9 cellular contexts compared by ENCODE assay signal in the genomic region with DNA sequence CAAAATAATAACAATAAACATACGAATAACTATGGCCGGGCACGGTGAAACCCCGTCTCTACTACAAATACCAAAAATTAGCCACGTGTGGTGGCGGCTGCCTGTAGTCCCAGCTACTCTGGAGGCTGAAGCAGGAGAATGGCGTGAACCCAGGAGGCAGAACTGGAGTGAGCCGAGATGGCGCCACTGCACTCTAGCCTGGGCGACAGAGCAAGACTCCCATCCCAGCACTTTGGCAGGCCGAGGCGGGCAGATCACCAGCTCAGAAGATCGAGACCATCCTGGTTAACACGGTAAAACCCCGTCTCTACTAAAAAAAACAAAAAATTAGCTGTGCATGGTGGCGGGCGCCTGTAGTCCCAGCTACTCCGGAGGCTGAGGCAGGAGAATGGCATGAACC. TPM values are rescaled to one million over a fixed set of nuclear protein-coding genes. Genes with fewer than 3 reads are reported as not detected.
A peak's percentile ranks its signal among the peaks of the same experiment; 100 is the strongest.
DNase-seq lines count a peak whose midpoint lies in the region; ATAC-seq, FAIRE-seq and TF ChIP-seq lines count a peak whose summit lies in the region.
"Not testable (repeated sequence)": the region's sequence is repeated elsewhere in the genome, so short reads cannot be mapped to it uniquely, and the experiment has no call there.
"Had no signal": no experiment of that assay in that cellular context is flagged by ENCODE, and none has a peak within 500 bp of the region (broad histone marks: within the 10 kb centered on the region; RNA-seq: fewer than 3 reads in every experiment).

No MANE protein-coding gene starts in this region.

- not testable (repeated sequence) for FAIRE-seq in K562 (lab: Jason Lieb, UNC)

- H3K4me2 ChIP-seq in BLaER1 treated with 17β-estradiol and CSF1 and Interleukin-3, amounts not matched to agents 10 nM and 100 nM: peak overlapping the region in 10 of 11 experiments; percentile 17 to 52 (median 38); a peak in 15 of 22 replicates
- not testable (repeated sequence) for H3K4me2 ChIP-seq in K562 (ENCODE audit: insufficient read depth, low read length)

- TF ChIP-seq RAD21 in K562 (CRISPR knock-in tag; conservative IDR thresholded peaks at IDR 0.05 in 1 of 2, IDR thresholded peaks at IDR 0.05 in 1 of 2): not testable (repeated sequence)

- H4K20me1 ChIP-seq in BLaER1 treated with 17β-estradiol and CSF1 and Interleukin-3, amounts not matched to agents 10 nM and 100 nM; K562 (replicated peaks; ENCODE audit: control insufficient read depth, insufficient read depth, low read length): not testable (repeated sequence)

- H3K79me2 ChIP-seq in K562 (ENCODE audit: control insufficient read depth, insufficient read depth, low read length): not testable (repeated sequence)

- H3K9me3 ChIP-seq in BLaER1 treated with 17β-estradiol and CSF1 and Interleukin-3, amounts not matched to agents 10 nM and 100 nM (replicated peaks in 1 of 11); KOPT-K1 (ENCODE audit: insufficient read depth, low read length, poor library complexity, severe bottlenecking); Peyer's patch; K562 (replicated peaks; ENCODE audit: control insufficient read depth, insufficient read depth, low read depth, low read length); heart left ventricle; stomach: not testable (repeated sequence)

- peaks cover 0 to 16% (median 12%) of the 10 kb centered on the region in 11 experiments; a peak in 16 of 22 replicates for H3K27me3 ChIP-seq in BLaER1 treated with 17β-estradiol and CSF1 and Interleukin-3, amounts not matched to agents 10 nM and 100 nM
- not testable (repeated sequence) for H3K27me3 ChIP-seq in Peyer's patch; K562 (ENCODE audit: control insufficient read depth in 2 of 2, insufficient read depth in 2 of 2, low read length in 2 of 2); heart left ventricle; stomach

- CTCF ChIA-PET in K562 (lab: Yijun Ruan, JAX; ENCODE audit: low intra/inter-chr PET ratio): not testable (repeated sequence)

- TF ChIP-seq EP300 in K562 (IDR thresholded peaks at IDR 0.05; ENCODE audit: low read length); stomach (IDR thresholded peaks at IDR 0.05): not testable (repeated sequence)

- intact Hi-C loops in K562 (cut with micrococcal nuclease); heart left ventricle (cut with DNase I); stomach (cut with DNase I; ENCODE audit: low total_unique reads): not testable (repeated sequence)

- H3K27me3 Mint-ChIP-seq in naive B cell: not testable (repeated sequence)

- TF ChIP-seq CTCF in Peyer's patch (IDR thresholded peaks at IDR 0.05); K562 (IDR thresholded peaks at IDR 0.05 in 2 of 3, conservative IDR thresholded peaks at IDR 0.05 in 1 of 3; ENCODE audit: insufficient read depth in 2 of 3, low read depth in 1 of 3, low read length in 3 of 3); heart left ventricle (IDR thresholded peaks at IDR 0.05); stomach (IDR thresholded peaks at IDR 0.05): not testable (repeated sequence)

- POLR2A ChIA-PET in K562 (lab: Yijun Ruan, JAX): not testable (repeated sequence)

- not testable (repeated sequence) for H3K36me3 ChIP-seq in BLaER1 treated with 17β-estradiol and CSF1 and Interleukin-3, amounts not matched to agents 10 nM and 100 nM; KOPT-K1 (ENCODE audit: insufficient read depth, low read length); Peyer's patch; K562 (ENCODE audit: control insufficient read depth, insufficient read depth, low read length); heart left ventricle; stomach

- peak overlapping the region; percentile 49 to 90 (median 72) for H3K4me3 Mint-ChIP-seq in naive B cell

- H3K9me1 ChIP-seq in K562 (ENCODE audit: control insufficient read depth, insufficient read depth, low read length): not testable (repeated sequence)

- not testable (repeated sequence) for ATAC-seq in K562; heart left ventricle; naive B cell (ENCODE audit: low read depth in 2 of 2)

- H3K4me1 ChIP-seq in BLaER1 treated with 17β-estradiol and CSF1 and Interleukin-3, amounts not matched to agents 10 nM and 100 nM: peaks cover 22 to 68% (median 48%) of the 10 kb centered on the region in 10 experiments
- H3K4me1 ChIP-seq in Peyer's patch: peaks cover 0 to 16% (median 3%) of the 10 kb centered on the region in 4 donors
- peaks cover 18 to 32% of the 10 kb centered on the region in 2 experiments; a peak in 4 of 5 replicates for H3K4me1 ChIP-seq in K562 (replicated peaks in 1 of 2; ENCODE audit: control insufficient read depth in 2 of 2, insufficient read depth in 2 of 2, low read length in 2 of 2)
- H3K4me1 ChIP-seq in heart left ventricle: peaks cover 0 to 22% (median 5%) of the 10 kb centered on the region in 12 donors
- H3K4me1 ChIP-seq in stomach: peaks cover 4 to 36% (median 22%) of the 10 kb centered on the region in 4 donors

- WGBS in K562 (ENCODE audit: insufficient coverage, low coverage, missing lambda C conversion rate): 92% methylated on average over 16 of the region's 18 CpGs
- 94 to 97% (median 96%) methylated on average over 18 of the region's 18 CpGs for WGBS in heart left ventricle, 4 donors
- 94 to 96% (median 95%) methylated on average over 18 of the region's 18 CpGs for WGBS in stomach, 5 donors

- H3K9ac ChIP-seq in BLaER1 treated with 17β-estradiol and CSF1 and Interleukin-3, amounts not matched to agents 10 nM and 100 nM; K562 (ENCODE audit: insufficient read depth in 1 of 2, low read depth in 2 of 2, low read length in 2 of 2): not testable (repeated sequence)

- not testable (repeated sequence) for TF ChIP-seq POLR2A in Peyer's patch (IDR thresholded peaks at IDR 0.05); K562 (conservative IDR thresholded peaks at IDR 0.05); heart left ventricle (IDR thresholded peaks at IDR 0.05); stomach (IDR thresholded peaks at IDR 0.05)

- BruUV-seq in K562 (replicated peaks; lab: Mats Ljungman, UMichigan): not testable (repeated sequence)

- 0 out of 2 replicates have a peak overlapping the region, but pooled peaks have one; percentile 40 for H2AFZ ChIP-seq in K562 (ENCODE audit: low read depth, low read length)

- peaks cover 36 to 63% (median 38%) of the 10 kb centered on the region in 3 donors for H3K4me1 Mint-ChIP-seq in naive B cell

- not testable (repeated sequence) for H3K4me3 ChIP-seq in BLaER1 treated with 17β-estradiol and CSF1 and Interleukin-3, amounts not matched to agents 10 nM and 100 nM; Peyer's patch; K562; heart left ventricle; stomach

- in situ Hi-C loops in K562 (cut with MboI): not testable (repeated sequence)

- H3K27ac ChIP-seq in BLaER1 treated with 17β-estradiol and CSF1 and Interleukin-3, amounts not matched to agents 10 nM and 100 nM: peak overlapping the region in 2 of 11 experiments; percentile 30 to 33; a peak in 3 of 22 replicates
- H3K27ac ChIP-seq in KOPT-K1 (ENCODE audit: low read depth, low read length, poor library complexity, severe bottlenecking) (peak overlapping the region; percentile 61), Peyer's patch (peak overlapping the region; percentile 47 to 64 (median 50)), K562 (ENCODE audit: extremely low read depth, low read depth, low read length) (peak overlapping the region; percentile 66; the same call in 2 of the 3 replicates), heart left ventricle (peak overlapping the region in 8 of 12 donors; percentile 34 to 68 (median 53)), stomach (peak overlapping the region in 4 of 5 donors; percentile 77 to 88 (median 80))

- not testable (repeated sequence) for H3K9me3 Mint-ChIP-seq in naive B cell

- H3K36me3 Mint-ChIP-seq in naive B cell: not testable (repeated sequence)

- not testable (repeated sequence) for DNase-seq in Peyer's patch; K562 (ENCODE audit: extremely low read depth in 1 of 4, low spot score in 3 of 4); heart left ventricle; naive B cell; stomach

- H3K27ac Mint-ChIP-seq in naive B cell: peak overlapping the region; percentile 91 to 99 (median 96)

RNA-seq across cellular contexts. Expression of a gene that starts 17.0 kb away (rescaled TPM):
- total RNA-seq in Peyer's patch: 10 to 100 TPM; 21.7 to 33.0 (median 27.3) TPM
- 17.1 and 44.0 TPM in 2 replicates for total RNA-seq in K562 (2011; cell fraction: chromatin; rRNA removed; ENCODE audit: low replicate concordance)
- 34.3 and 41.7 TPM in 2 replicates for total RNA-seq in K562 (2011; cell fraction: nucleolus; rRNA removed)
- 23.6 and 25.4 TPM in 2 replicates for total RNA-seq in K562 (2011; cell fraction: nucleoplasm; rRNA removed)
- total RNA-seq in K562 (2014; rRNA removed): 42.3 and 48.9 TPM in 2 replicates
- 29.7 and 34.6 TPM in 2 replicates for total RNA-seq in K562 (2014; rRNA removed; fragmentation: Illumina TruSeq; extraction: Trizol)
- 39.7 and 40.3 TPM in 2 replicates for total RNA-seq in K562 (2015; rRNA removed; fragmentation: Illumina TruSeq; extraction: Trizol)
- 74.1 and 82.6 TPM in 2 replicates for total RNA-seq in K562 (2021)
- polyA plus RNA-seq in K562 (2011; rRNA removed): 28.3 and 39.3 TPM in 2 replicates
- 23.0 and 37.5 TPM in 2 replicates for polyA plus RNA-seq in K562 (2011; cell fraction: cytosol; rRNA removed)
- polyA plus RNA-seq in K562 (2011; cell fraction: nucleus; rRNA removed): 14.2 and 22.3 TPM in 2 replicates
- 23.0 and 42.9 TPM in 2 replicates for polyA plus RNA-seq in K562 (2012)
- 51.9 and 69.1 TPM in 2 replicates for polyA plus RNA-seq in K562 (2014; fragmentation: Illumina TruSeq; extraction: Trizol)
- polyA plus RNA-seq in K562 (2014; fragmentation: Nextera tagmentation; extraction: Ambion mirVana): 10 to 100 TPM in 1 of 2 experiments, 1 to 10 TPM in 1; 3.4 to 12.9 TPM
- polyA plus RNA-seq in K562 (2014; rRNA removed): 45.8 and 47.0 TPM in 2 replicates
- polyA minus RNA-seq in K562 (2011; rRNA and poly(A)+ RNA removed): 13.4 and 13.8 TPM in 2 replicates
- polyA minus RNA-seq in K562 (2011; cell fraction: cytosol; rRNA and poly(A)+ RNA removed): 8.6 and 16.2 TPM in 2 replicates
- 12.3 and 13.2 TPM in 2 replicates for polyA minus RNA-seq in K562 (2011; cell fraction: nucleus; rRNA and poly(A)+ RNA removed)
- total RNA-seq in heart left ventricle: 10 to 100 TPM; 14.0 to 39.5 (median 25.6) TPM
- polyA plus RNA-seq in heart left ventricle: 10 to 100 TPM; 20.5 to 29.1 TPM
- 10 to 100 TPM; 32.1 to 95.4 (median 71.6) TPM for polyA plus RNA-seq in naive B cell (ENCODE audit: low read depth in 6 of 6)
- 10 to 100 TPM; 14.2 to 32.4 (median 21.4) TPM for total RNA-seq in stomach
- 10 to 100 TPM in 2 of 3 donors, 1 to 10 TPM in 1; 9.3 to 29.0 (median 20.9) TPM for polyA plus RNA-seq in stomach

RNA-seq across cellular contexts. Expression of a gene that starts 17.1 kb away (rescaled TPM):
- 10 to 100 TPM in 1 of 4 donors, 1 to 10 TPM in 2, not detected in 1; 1.7 to 11.6 (median 3.2) TPM for total RNA-seq in Peyer's patch
- 26.6 and 59.0 TPM in 2 replicates for total RNA-seq in K562 (2011; cell fraction: chromatin; rRNA removed; ENCODE audit: low replicate concordance)
- 39.4 and 42.1 TPM in 2 replicates for total RNA-seq in K562 (2011; cell fraction: nucleolus; rRNA removed)
- 33.8 and 38.9 TPM in 2 replicates for total RNA-seq in K562 (2011; cell fraction: nucleoplasm; rRNA removed)
- 25.2 and 29.1 TPM in 2 replicates for total RNA-seq in K562 (2014; rRNA removed)
- 20.1 and 22.6 TPM in 2 replicates for total RNA-seq in K562 (2014; rRNA removed; fragmentation: Illumina TruSeq; extraction: Trizol)
- 19.3 and 22.6 TPM in 2 replicates for total RNA-seq in K562 (2015; rRNA removed; fragmentation: Illumina TruSeq; extraction: Trizol)
- 19.9 and 21.9 TPM in 2 replicates for total RNA-seq in K562 (2021)
- 51.9 and 62.6 TPM in 2 replicates for polyA plus RNA-seq in K562 (2011; rRNA removed)
- 35.5 and 56.3 TPM in 2 replicates for polyA plus RNA-seq in K562 (2011; cell fraction: cytosol; rRNA removed)
- 74.9 and 83.4 TPM in 2 replicates for polyA plus RNA-seq in K562 (2011; cell fraction: nucleus; rRNA removed)
- 13.3 and 21.9 TPM in 2 replicates for polyA plus RNA-seq in K562 (2012)
- 32.2 and 35.0 TPM in 2 replicates for polyA plus RNA-seq in K562 (2014; fragmentation: Illumina TruSeq; extraction: Trizol)
- 10 to 100 TPM; 24.6 to 28.3 TPM for polyA plus RNA-seq in K562 (2014; fragmentation: Nextera tagmentation; extraction: Ambion mirVana)
- polyA plus RNA-seq in K562 (2014; rRNA removed): 33.6 and 33.8 TPM in 2 replicates
- 17.8 and 23.1 TPM in 2 replicates for polyA minus RNA-seq in K562 (2011; rRNA and poly(A)+ RNA removed)
- 7.9 and 15.3 TPM in 2 replicates for polyA minus RNA-seq in K562 (2011; cell fraction: cytosol; rRNA and poly(A)+ RNA removed)
- polyA minus RNA-seq in K562 (2011; cell fraction: nucleus; rRNA and poly(A)+ RNA removed): 15.2 and 19.3 TPM in 2 replicates
- total RNA-seq in heart left ventricle: 1 to 10 TPM in 8 of 9 donors, under 1 TPM in 1; 0.90 to 5.3 (median 3.5) TPM
- polyA plus RNA-seq in heart left ventricle: 1 to 10 TPM; 1.1 to 3.4 TPM
- polyA plus RNA-seq in naive B cell (ENCODE audit: low read depth in 6 of 6): 1 to 10 TPM in 5 of 6 donors, not detected in 1; 4.8 to 8.4 (median 5.6) TPM
- 1 to 10 TPM in 4 of 5 donors, not detected in 1; 1.7 to 5.5 (median 4.5) TPM for total RNA-seq in stomach
- polyA plus RNA-seq in stomach: 1 to 10 TPM; 2.1 to 4.3 (median 3.3) TPM
- total RNA-seq: CD4-positive, CD25-positive, alpha-beta regulatory T cell; H1 had no signal
